In genomic region chr6:151858294-151858693, GRCh38 we compare ENCODE assay signal across 24 cellular contexts. TPM values are rescaled to one million over a fixed set of nuclear protein-coding genes. Genes with fewer than 3 reads are reported as not detected.
DNase-seq lines count a peak whose midpoint lies in the region; ATAC-seq, FAIRE-seq and TF ChIP-seq lines count a peak whose summit lies in the region.
"Had no signal": no experiment of that assay in that cellular context is flagged by ENCODE, and none has a peak within 500 bp of the region (broad histone marks: within the 10 kb centered on the region; RNA-seq: fewer than 3 reads in every experiment).

No MANE protein-coding gene starts in this region.

- DNase-seq in HepG2 (ENCODE audit: low spot score) (no peak), fibroblast of mammary gland (ENCODE audit: low read depth) (peak; percentile 21), right lobe of liver (no peak), DMS 273 treated with DMSO at 0.1 percent for 48 hours (lab: John Stamatoyannopoulos, UW) (no peak), NK-92 (lab: John Stamatoyannopoulos, UW; ENCODE audit: unreplicated experiment) (no peak)
- no peak for DNase-seq in activated CD4-positive, alpha-beta T cell treated with anti-CD3 and anti-CD28 coated beads, Interleukin-2, amount 50 U/mL, for 4 hours
- DNase-seq: 8988T; ACHN; BE2C; C1 segment of cervical spinal cord; CD4-positive, alpha-beta memory T cell; CD4-positive, CD25-positive, alpha-beta regulatory T cell; CD8-positive, alpha-beta memory T cell; COR-L47; DMS79 treated with DMSO at 0.1 percent for 48 hours; GF-D8 had no signal

- 55% methylated on average over 2 of the region's 2 CpGs for WGBS in liver
- WGBS in HepG2 (ENCODE audit: low lambda C conversion rate): 25% methylated on average over 2 of the region's 2 CpGs
- 26% methylated on average over 1 of the region's 2 CpGs for WGBS in right lobe of liver (ENCODE audit: insufficient coverage, low coverage, low lambda C conversion rate, missing lambda C conversion rate)

- H3K36me3 ChIP-seq in liver (ENCODE audit: control insufficient read depth in 4 of 4, insufficient read depth in 3 of 4, low read depth in 1 of 4, low read length in 3 of 4): peaks cover 0 to 8% (median 5%) of the 10 kb centered on the region in 4 donors
- no peaks in the 10 kb centered on the region for H3K36me3 ChIP-seq in HepG2 (replicated peaks in 1 of 2; ENCODE audit: control insufficient read depth in 1 of 2, insufficient read depth in 2 of 2, low read length in 2 of 2)
- no peaks in the 10 kb centered on the region for H3K36me3 ChIP-seq in right lobe of liver
- H3K36me3 ChIP-seq: BE2C, BLaER1 had no signal

- H3K9me3 ChIP-seq in liver (ENCODE audit: control insufficient read depth in 4 of 4, low read length in 3 of 4) (no peaks in the 10 kb centered on the region), HepG2 (ENCODE audit: low read length) (no peaks in the 10 kb centered on the region), right lobe of liver (no peaks in the 10 kb centered on the region)
- H3K9me3 ChIP-seq: BE2C, BLaER1 had no signal

- H3K4me3 ChIP-seq in liver (ENCODE audit: low read depth in 1 of 3, low read length in 3 of 3) (no peak overlapping the region), HepG2 (replicated peaks in 1 of 3; ENCODE audit: insufficient read depth in 1 of 3, low read depth in 2 of 3, low read length in 3 of 3) (no peak overlapping the region), fibroblast of mammary gland (ENCODE audit: control insufficient read depth, low read depth, low read length) (no peak overlapping the region), right lobe of liver (no peak overlapping the region)
- H3K4me3 ChIP-seq: BLaER1 had no signal

- CTCF ChIA-PET in HepG2 (lab: Yijun Ruan, JAX; ENCODE audit: low intra/inter-chr PET ratio, low total read pairs): no interaction called here

- intact Hi-C loops in HepG2 (cut with micrococcal nuclease; ENCODE audit: unreplicated experiment) (no loop called here), right lobe of liver (cut with DNase I) (no loop called here)

- FAIRE-seq in HepG2 (lab: Jason Lieb, UNC): no peak
- FAIRE-seq in endometrium (lab: Jason Lieb, UNC): peak; percentile 76
- FAIRE-seq: A204.1, G401.6, GM12891, GM19239 had no signal

- H3K9ac ChIP-seq in liver (ENCODE audit: low read depth in 1 of 2, low read length in 2 of 2) (no peak overlapping the region), HepG2 (ENCODE audit: insufficient read depth, low read depth, low read length) (no peak overlapping the region)
- H3K9ac ChIP-seq: BLaER1 had no signal

- H3K27ac ChIP-seq in liver (ENCODE audit: low read depth in 1 of 2, low read length in 2 of 2) (no peak overlapping the region), HepG2 (ENCODE audit: extremely low read length, insufficient read depth, low read length) (no peak overlapping the region), right lobe of liver (no peak overlapping the region)
- H3K27ac ChIP-seq: BLaER1 had no signal

- in situ Hi-C loops in HepG2 (cut with HindIII; ENCODE audit: extremely low pct_ligation_motif_present, low pct_unique_long_range_greater_than_20kb): no loop called here

- H3K27me3 ChIP-seq in liver (ENCODE audit: control insufficient read depth in 4 of 4, insufficient read depth in 4 of 4, low read length in 3 of 4) (no peaks in the 10 kb centered on the region), HepG2 (ENCODE audit: control insufficient read depth in 1 of 2, insufficient read depth in 2 of 2, low read length in 2 of 2) (0 out of 5 replicates have a peak, but pooled peaks cover 0 to 6% of the 10 kb centered on the region in 2 experiments), right lobe of liver (no peaks in the 10 kb centered on the region)
- H3K27me3 ChIP-seq: BE2C, BLaER1 had no signal

- ATAC-seq in HepG2 (no peak), right lobe of liver (peak; percentile 62 to 93 (median 69))

- no peaks in the 10 kb centered on the region for H4K20me1 ChIP-seq in HepG2 (ENCODE audit: insufficient read depth, low read length)
- H4K20me1 ChIP-seq: BLaER1 had no signal

- no peak for TF ChIP-seq POLR2A in HepG2 (IDR thresholded peaks at IDR 0.05; ENCODE audit: insufficient read depth in 1 of 2, low read depth in 2 of 2, low read length in 2 of 2)
- no peak for TF ChIP-seq POLR2A in right lobe of liver (IDR thresholded peaks at IDR 0.05)

- BruUV-seq in HepG2 (replicated peaks; lab: Mats Ljungman, UMichigan): no TSS peak

- POLR2A ChIA-PET in HepG2 (lab: Yijun Ruan, JAX): no interaction called here

- TF ChIP-seq EP300 in HepG2 (IDR thresholded peaks at IDR 0.05; ENCODE audit: low read depth in 2 of 2, low read length in 2 of 2) (no peak), HepG2 (CRISPR knock-in tag; IDR thresholded peaks at IDR 0.05; ENCODE audit: borderline replicate concordance) (no peak)

- H3K79me2 ChIP-seq in HepG2 (ENCODE audit: insufficient read depth, low read length): no peaks in the 10 kb centered on the region

- no peak overlapping the region for H2AFZ ChIP-seq in HepG2 (ENCODE audit: low read length)

- peak in 1 of 2 donors; percentile 5 for TF ChIP-seq RAD21 in liver (IDR thresholded peaks at IDR 0.05)
- no peak for TF ChIP-seq RAD21 in HepG2 (CRISPR knock-in tag; IDR thresholded peaks at IDR 0.05)

- H3K4me1 ChIP-seq in liver (ENCODE audit: control insufficient read depth in 4 of 4, insufficient read depth in 4 of 4, low read length in 3 of 4) (peaks cover 3 to 5% (median 4%) of the 10 kb centered on the region in 4 donors), HepG2 (ENCODE audit: insufficient read depth, low read length) (no peaks in the 10 kb centered on the region), right lobe of liver (peaks cover 0 to 12% (median 0%) of the 10 kb centered on the region in 4 donors)
- H3K4me1 ChIP-seq: BE2C, BLaER1 had no signal

- TF ChIP-seq CTCF in liver (IDR thresholded peaks at IDR 0.05; ENCODE audit: low read depth, low read length, missing input control) (no peak), HepG2 (CRISPR knock-in tag; IDR thresholded peaks at IDR 0.05) (no peak), fibroblast of mammary gland (conservative IDR thresholded peaks at IDR 0.05; ENCODE audit: control insufficient read depth, insufficient read depth, low read depth, low read length) (no peak), right lobe of liver (IDR thresholded peaks at IDR 0.05) (no peak)

- H3K4me2 ChIP-seq in HepG2 (ENCODE audit: low read depth, low read length): no peak overlapping the region
- H3K4me2 ChIP-seq: BLaER1 had no signal

TF ChIP-seq in liver, 16 proteins besides CTCF, POLR2A, EP300 and RAD21 (continues in another document):
- TF ChIP-seq HNF4A (conservative IDR thresholded peaks at IDR 0.05): peak in 1 of 2 donors; percentile 7
- no peak for TF ChIP-seq TAF1 (conservative IDR thresholded peaks at IDR 0.05)

TF ChIP-seq in HepG2, 621 proteins besides CTCF, POLR2A, EP300 and RAD21 (continues in another document):
- no peak for TF ChIP-seq ZNF367 (CRISPR knock-in tag; IDR thresholded peaks at IDR 0.05; ENCODE audit: borderline replicate concordance)
- TF ChIP-seq SATB2 (CRISPR knock-in tag; IDR thresholded peaks at IDR 0.05): no peak
- no peak for TF ChIP-seq POLR2G (IDR thresholded peaks at IDR 0.05; ENCODE audit: low read depth, low read length)

RNA-seq across cellular contexts. Expression of gene ESR1, which starts 50.8 kb away (rescaled TPM):
- 10 to 100 TPM in 1 of 2 donors, under 1 TPM in 1; 0.05 to 16.1 TPM for total RNA-seq in liver
- 1 to 10 TPM; 4.7 to 8.0 TPM for polyA plus RNA-seq in liver
- not detected in 2 replicates for total RNA-seq in HepG2 (2016; rRNA removed; fragmentation: Illumina TruSeq; extraction: Trizol)
- total RNA-seq in HepG2 (2016; cell fraction: cytosol; rRNA removed; fragmentation: Illumina TruSeq; extraction: Trizol; ENCODE audit: low read depth): not detected in 2 replicates
- total RNA-seq in HepG2 (2016; cell fraction: insoluble cytoplasmic fraction; rRNA removed; fragmentation: Illumina TruSeq; extraction: Trizol): not detected in 2 replicates
- not detected in 2 replicates for total RNA-seq in HepG2 (2016; cell fraction: membrane; rRNA removed; fragmentation: Illumina TruSeq; extraction: Trizol)
- not detected in 2 replicates for total RNA-seq in HepG2 (2016; cell fraction: nucleus; rRNA removed; fragmentation: Illumina TruSeq; extraction: Trizol)
- polyA plus RNA-seq in HepG2 (2011; rRNA removed): not detected in 2 replicates
- not detected in 2 replicates for polyA plus RNA-seq in HepG2 (2011; cell fraction: cytosol; rRNA removed)
- polyA plus RNA-seq in HepG2 (2011; cell fraction: nucleus; rRNA removed): 0.07 TPM in 1 of 2 replicates, not detected in the other
- polyA plus RNA-seq in HepG2 (2012): 0.04 and 0.07 TPM in 2 replicates
- polyA plus RNA-seq in HepG2 (2016; cell fraction: cytosol; fragmentation: Illumina TruSeq; extraction: Trizol; ENCODE audit: low read depth): not detected in 2 replicates
- polyA plus RNA-seq in HepG2 (2016; cell fraction: insoluble cytoplasmic fraction; fragmentation: Illumina TruSeq; extraction: Trizol; ENCODE audit: low read depth): not detected in 2 replicates
- polyA plus RNA-seq in HepG2 (2016; cell fraction: membrane; fragmentation: Illumina TruSeq; extraction: Trizol; ENCODE audit: low read depth): not detected in 2 replicates
- polyA plus RNA-seq in HepG2 (2016; cell fraction: nucleus; fragmentation: Illumina TruSeq; extraction: Trizol; ENCODE audit: insufficient read depth, low read depth): not detected in 2 replicates
- 0.56 TPM in 1 of 2 replicates, not detected in the other for polyA minus RNA-seq in HepG2 (2011; rRNA and poly(A)+ RNA removed; ENCODE audit: low replicate concordance)
- polyA minus RNA-seq in HepG2 (2011; cell fraction: cytosol; rRNA and poly(A)+ RNA removed): not detected in 2 replicates
- polyA minus RNA-seq in HepG2 (2011; cell fraction: nucleus; rRNA and poly(A)+ RNA removed): not detected in 2 replicates
- total RNA-seq in right lobe of liver: 10 to 100 TPM in 4 of 6 experiments, 1 to 10 TPM in 2; 1.6 to 59.9 (median 18.6) TPM
- total RNA-seq: A673 had no signal
